13 cellular contexts compared by ENCODE assay signal in genomic region chr17:4605826-4606225, GRCh38. TPM values are rescaled to one million over a fixed set of nuclear protein-coding genes. Genes with fewer than 3 reads are reported as not detected.
DNase-seq lines count a peak whose midpoint lies in the region; TF ChIP-seq lines count a peak whose summit lies in the region.
"Had no signal": no experiment of that assay in that cellular context is flagged by ENCODE, and none has a peak within 500 bp of the region (broad histone marks: within the 10 kb centered on the region; RNA-seq: fewer than 3 reads in every experiment).

No MANE protein-coding gene starts in this region.

- peak; percentile 5 for TF ChIP-seq CTCF in fibroblast of villous mesenchyme (IDR thresholded peaks at IDR 0.05; ENCODE audit: insufficient read depth, low read depth, low read length)
- TF ChIP-seq CTCF in nephron progenitor cell (IDR thresholded peaks at IDR 0.05), result no peak

- peak overlapping the region in 10 of 11 experiments; percentile 20 to 73 (median 63); a peak in 19 of 22 replicates for H3K9ac ChIP-seq in BLaER1 treated with 17β-estradiol and CSF1 and Interleukin-3, amounts not matched to agents 10 nM and 100 nM

- peak overlapping the region in 10 of 11 experiments; percentile 4 to 86 (median 72); a peak in 19 of 22 replicates for H3K27ac ChIP-seq in BLaER1 treated with 17β-estradiol and CSF1 and Interleukin-3, amounts not matched to agents 10 nM and 100 nM
- H3K27ac ChIP-seq in CD8-positive, alpha-beta memory T cell (ENCODE audit: low read depth, low read length), result no peak overlapping the region

- CTCF ChIA-PET in CD8-positive, alpha-beta memory T cell (lab: Charles Lee), result no interaction called here

- POLR2A ChIA-PET in CD8-positive, alpha-beta memory T cell (lab: Charles Lee), result no interaction called here

- H4K20me1 ChIP-seq in BLaER1 treated with 17β-estradiol and CSF1 and Interleukin-3, amounts not matched to agents 10 nM and 100 nM, result no peaks in the 10 kb centered on the region

- H3K4me2 ChIP-seq in BLaER1 treated with 17β-estradiol and CSF1 and Interleukin-3, amounts not matched to agents 10 nM and 100 nM, result peak overlapping the region; percentile 72 to 90 (median 83)

- no peaks in the 10 kb centered on the region for H3K36me3 ChIP-seq in BLaER1 treated with 17β-estradiol and CSF1 and Interleukin-3, amounts not matched to agents 10 nM and 100 nM
- no peaks in the 10 kb centered on the region for H3K36me3 ChIP-seq in CD8-positive, alpha-beta memory T cell (ENCODE audit: insufficient read depth, low read length)

- H3K9me3 ChIP-seq in BLaER1 treated with 17β-estradiol and CSF1 and Interleukin-3, amounts not matched to agents 10 nM and 100 nM (replicated peaks in 1 of 11), result no peaks in the 10 kb centered on the region
- H3K9me3 ChIP-seq in CD8-positive, alpha-beta memory T cell (ENCODE audit: low read length), result no peaks in the 10 kb centered on the region

- H3K4me1 Mint-ChIP-seq in nephron progenitor cell, result peaks cover 89% of the 10 kb centered on the region
- H3K4me1 Mint-ChIP-seq in CD8-positive, alpha-beta memory T cell, result no peaks in the 10 kb centered on the region

- peak; percentile 95 for DNase-seq in OCI-M1 (lab: John Stamatoyannopoulos, UW)
- DNase-seq in fibroblast of villous mesenchyme (ENCODE audit: low read depth), result peak; percentile 89
- no peak for DNase-seq in nephron progenitor cell
- no peak for DNase-seq in T1000 (lab: John Stamatoyannopoulos, UW)
- no peak for DNase-seq in GM19240 (ENCODE audit: insufficient read length, low spot score)
- DNase-seq in CD8-positive, alpha-beta memory T cell, result no peak
- DNase-seq in NCI-H1694 (lab: John Stamatoyannopoulos, UW), result no peak
- DNase-seq: activated CD4-positive, alpha-beta T cell treated with anti-CD3 and anti-CD28 coated beads, Interleukin-2, amount 50 U/mL, for 48 hours; naive thymus-derived CD4-positive, alpha-beta T cell; stimulated activated naive CD4-positive, alpha-beta T cell treated with Interleukin-2 at 50 U/mL for 16 hours; SW 1271 had no signal

- H3K27me3 ChIP-seq in BLaER1 treated with 17β-estradiol and CSF1 and Interleukin-3, amounts not matched to agents 10 nM and 100 nM, result no peaks in the 10 kb centered on the region
- no peaks in the 10 kb centered on the region for H3K27me3 ChIP-seq in CD8-positive, alpha-beta memory T cell (ENCODE audit: insufficient read depth, low read length, poor library complexity, severe bottlenecking)

- H3K27me3 Mint-ChIP-seq in nephron progenitor cell (ENCODE audit: low read depth, poor library complexity), result peaks cover 4% of the 10 kb centered on the region
- H3K27me3 Mint-ChIP-seq in CD8-positive, alpha-beta memory T cell, result peaks cover 6 to 30% of the 10 kb centered on the region in 2 donors

- H3K27ac Mint-ChIP-seq in nephron progenitor cell, result peak overlapping the region; percentile 86
- peak overlapping the region in 1 of 8 donors; percentile 63 for H3K27ac Mint-ChIP-seq in CD8-positive, alpha-beta memory T cell
- H3K27ac Mint-ChIP-seq: activated naive CD4-positive, alpha-beta T cell treated with anti-CD3 and anti-CD28 coated beads, Interleukin-2, amount 50 U/mL, for 72 hours; naive thymus-derived CD4-positive, alpha-beta T cell had no signal

- H3K36me3 Mint-ChIP-seq in nephron progenitor cell (ENCODE audit: low read depth), result peaks cover 32% of the 10 kb centered on the region
- no peaks in the 10 kb centered on the region for H3K36me3 Mint-ChIP-seq in CD8-positive, alpha-beta memory T cell
- H3K36me3 Mint-ChIP-seq: activated naive CD4-positive, alpha-beta T cell treated with anti-CD3 and anti-CD28 coated beads, Interleukin-2, amount 50 U/mL, for 72 hours; naive thymus-derived CD4-positive, alpha-beta T cell had no signal

- H3K4me3 ChIP-seq in BLaER1 treated with 17β-estradiol and CSF1 and Interleukin-3, amounts not matched to agents 10 nM and 100 nM, result no peak overlapping the region
- H3K4me3 ChIP-seq in fibroblast of villous mesenchyme (ENCODE audit: low read depth, low read length), result no peak overlapping the region
- no peak overlapping the region for H3K4me3 ChIP-seq in CD8-positive, alpha-beta memory T cell (ENCODE audit: low read length)

- no peak overlapping the region for H3K4me3 Mint-ChIP-seq in nephron progenitor cell
- H3K4me3 Mint-ChIP-seq in CD8-positive, alpha-beta memory T cell, result no peak overlapping the region
- H3K4me3 Mint-ChIP-seq: naive thymus-derived CD4-positive, alpha-beta T cell had no signal

- peaks cover 40 to 53% (median 50%) of the 10 kb centered on the region in 10 experiments for H3K4me1 ChIP-seq in BLaER1 treated with 17β-estradiol and CSF1 and Interleukin-3, amounts not matched to agents 10 nM and 100 nM
- H3K4me1 ChIP-seq in CD8-positive, alpha-beta memory T cell (ENCODE audit: insufficient read depth, low read length), result no peaks in the 10 kb centered on the region

- H3K9me3 Mint-ChIP-seq in nephron progenitor cell, result no peaks in the 10 kb centered on the region
- no peaks in the 10 kb centered on the region for H3K9me3 Mint-ChIP-seq in CD8-positive, alpha-beta memory T cell
- H3K9me3 Mint-ChIP-seq: activated naive CD4-positive, alpha-beta T cell treated with anti-CD3 and anti-CD28 coated beads, Interleukin-2, amount 50 U/mL, for 72 hours; naive thymus-derived CD4-positive, alpha-beta T cell had no signal

RNA-seq across cellular contexts. Expression of gene SMTNL2, which starts 21.5 kb away (rescaled TPM):
- total RNA-seq in fibroblast of villous mesenchyme, result not detected in 2 replicates
- total RNA-seq in CD8-positive, alpha-beta memory T cell, result not detected
- not detected for polyA plus RNA-seq in CD8-positive, alpha-beta memory T cell
- total RNA-seq: activated naive CD4-positive, alpha-beta T cell treated with anti-CD3 and anti-CD28 coated beads, Interleukin-2, amount 50 U/mL, for 72 hours; naive thymus-derived CD4-positive, alpha-beta T cell had no signal
- polyA plus RNA-seq: naive thymus-derived CD4-positive, alpha-beta T cell had no signal

RNA-seq across cellular contexts. Expression of gene ALOX15, which starts 35.7 kb away (rescaled TPM):
- total RNA-seq in fibroblast of villous mesenchyme, result not detected in 2 replicates
- not detected for total RNA-seq in CD8-positive, alpha-beta memory T cell
- polyA plus RNA-seq in CD8-positive, alpha-beta memory T cell, result not detected
- polyA plus RNA-seq: naive thymus-derived CD4-positive, alpha-beta T cell had no signal

RNA-seq across cellular contexts. Expression of gene GGT6, which starts 45.4 kb away (rescaled TPM):
- not detected in 2 replicates for total RNA-seq in fibroblast of villous mesenchyme
- not detected for total RNA-seq in CD8-positive, alpha-beta memory T cell
- polyA plus RNA-seq in CD8-positive, alpha-beta memory T cell, result not detected
- total RNA-seq: activated naive CD4-positive, alpha-beta T cell treated with anti-CD3 and anti-CD28 coated beads, Interleukin-2, amount 50 U/mL, for 72 hours; naive thymus-derived CD4-positive, alpha-beta T cell had no signal
- polyA plus RNA-seq: naive thymus-derived CD4-positive, alpha-beta T cell had no signal

RNA-seq across cellular contexts. Expression of gene MYBBP1A, which starts 50.6 kb away (rescaled TPM):
- total RNA-seq in fibroblast of villous mesenchyme, result 61.7 and 71.2 TPM in 2 replicates
- 100 to 1,000 TPM; 148 to 157 TPM for total RNA-seq in CD8-positive, alpha-beta memory T cell
- polyA plus RNA-seq in CD8-positive, alpha-beta memory T cell, result 34.1 TPM

Comparison
In these comparisons a context has a peak if more than half of its experiments do, and no peak if none do; other contexts are left out.
1. DNase-seq: peak in OCI-M1 (single experiment) and fibroblast of villous mesenchyme (single experiment); none in nephron progenitor cell (single experiment), T1000 (single experiment), GM19240 (single experiment), CD8-positive, alpha-beta memory T cell (0 of 5) and NCI-H1694 (single experiment).